In the genomic region with DNA sequence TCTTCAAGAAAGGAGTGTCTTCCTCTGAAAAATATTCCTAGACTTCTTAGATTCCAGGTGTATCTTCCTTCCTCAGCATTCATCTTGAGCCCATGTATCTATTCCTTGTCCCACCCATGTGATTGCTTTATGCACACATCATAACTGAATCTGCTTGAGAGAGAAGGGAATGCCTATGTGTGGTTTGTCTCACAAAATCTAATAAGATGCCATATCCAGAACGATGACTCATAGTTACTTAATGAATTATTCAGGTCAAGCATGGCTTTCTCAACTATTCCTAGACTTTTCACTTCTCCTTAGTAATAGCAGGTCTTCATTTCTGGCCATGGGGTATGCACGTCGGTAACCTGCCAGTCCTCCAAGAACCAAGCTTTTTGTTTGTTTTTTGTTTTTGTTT, we compare ENCODE assay signal across 9 cellular contexts.
DNase-seq lines count a peak whose midpoint lies in the region; ATAC-seq, FAIRE-seq and TF ChIP-seq lines count a peak whose summit lies in the region.
"Had no signal": no experiment of that assay in that cellular context is flagged by ENCODE, and none has a peak within 500 bp of the region (broad histone marks: within the 10 kb centered on the region; RNA-seq: fewer than 3 reads in every experiment).

No MANE protein-coding gene starts in this region.

- H2AFZ ChIP-seq in GM23338: no peak overlapping the region

- H3K79me2 ChIP-seq in GM23338 (replicated peaks; ENCODE audit: insufficient read depth): no peaks in the 10 kb centered on the region

- peaks cover 4% of the 10 kb centered on the region for H3K27me3 Mint-ChIP-seq in GM23338 (ENCODE audit: insufficient read depth, low read depth, poor library complexity)

- no peak for ATAC-seq in GM23338
- ATAC-seq in HG03108 (IDR thresholded peaks at IDR 0.05; ENCODE audit: unreplicated experiment): no peak
- no peak for ATAC-seq in HG03354 (IDR thresholded peaks at IDR 0.05; ENCODE audit: poor library complexity, severe bottlenecking, unreplicated experiment)

- H3K27ac ChIP-seq in GM23338 (ENCODE audit: low read depth) (no peak overlapping the region), kidney (ENCODE audit: low read depth in 2 of 2, low read length in 2 of 2) (peak overlapping the region; percentile 77 to 82), temporal lobe (ENCODE audit: low read depth, low read length) (peak overlapping the region; percentile 2)

- peaks cover 14% of the 10 kb centered on the region for H3K4me1 Mint-ChIP-seq in GM23338

- peaks cover 18% of the 10 kb centered on the region; the same call in 1 of the 2 replicates for H3K9me2 ChIP-seq in GM23338 (ENCODE audit: insufficient read depth)

- peaks cover 16% of the 10 kb centered on the region for H3K36me3 Mint-ChIP-seq in GM23338 (ENCODE audit: low read depth)

- FAIRE-seq in kidney (lab: Jason Lieb, UNC): no peak

- H3K4me2 ChIP-seq in GM23338: no peak overlapping the region

- H3K4me3 ChIP-seq in GM23338 (no peak overlapping the region), kidney (ENCODE audit: low read length in 2 of 2) (peak overlapping the region; percentile 20 to 27)

- no peaks in the 10 kb centered on the region for H3K9me3 ChIP-seq in kidney (ENCODE audit: control insufficient read depth in 1 of 2, low read length in 2 of 2)

- no peaks in the 10 kb centered on the region for H3F3A ChIP-seq in GM23338 (replicated peaks; ENCODE audit: low read depth)

- DNase-seq in GM23338 (ENCODE audit: low spot score) (no peak), astrocyte of the hippocampus (ENCODE audit: low read depth, low spot score) (peak; percentile 74), kidney (no peak), NCI-H146 (lab: John Stamatoyannopoulos, UW) (no peak)
- DNase-seq in activated CD4-positive, alpha-beta T cell treated with anti-CD3 and anti-CD28 coated beads, Interleukin-2, amount 50 U/mL, for 1 hour: no peak
- DNase-seq: GF-D8 had no signal

- H3K9me3 Mint-ChIP-seq in GM23338: peaks cover 9% of the 10 kb centered on the region; the same call in 2 of the 3 replicates

- peak overlapping the region; percentile 59 for H3K27ac Mint-ChIP-seq in GM23338

- TF ChIP-seq CTCF in GM23338 (conservative IDR thresholded peaks at IDR 0.05; ENCODE audit: low read depth in 2 of 2) (no peak), kidney (IDR thresholded peaks at IDR 0.05; ENCODE audit: borderline replicate concordance, extremely low read depth, insufficient read depth) (no peak)

- H3K4me3 Mint-ChIP-seq in GM23338: no peak overlapping the region

- no peaks in the 10 kb centered on the region for H3K27me3 ChIP-seq in GM23338 (ENCODE audit: insufficient read depth)

- H3K4me1 ChIP-seq in GM23338 (ENCODE audit: insufficient read depth) (peaks cover 9% of the 10 kb centered on the region; the same call in 1 of the 2 replicates), kidney (ENCODE audit: control insufficient read depth in 1 of 2, insufficient read depth in 1 of 2, low read depth in 1 of 2, low read length in 2 of 2) (peaks cover 51 to 74% of the 10 kb centered on the region in 2 donors)

- intact Hi-C loops in kidney (cut with DNase I): no loop called here

- H3K36me3 ChIP-seq in GM23338 (ENCODE audit: insufficient read depth): no peaks in the 10 kb centered on the region
- no peaks in the 10 kb centered on the region for H3K36me3 ChIP-seq in kidney (ENCODE audit: control insufficient read depth in 1 of 2, insufficient read depth in 2 of 2, low read length in 2 of 2)

- H4K20me1 ChIP-seq in GM23338 (replicated peaks; ENCODE audit: insufficient read depth): no peaks in the 10 kb centered on the region

- peak overlapping the region in 1 of 2 donors; percentile 2 for H3K9ac ChIP-seq in kidney (ENCODE audit: low read length in 2 of 2)

TF ChIP-seq in GM23338, 12 proteins besides CTCF, POLR2A, EP300 and RAD21:
- TF ChIP-seq EZH2phosphoT487 (IDR thresholded peaks at IDR 0.05; ENCODE audit: unreplicated experiment) (no peak), CREB1 (CRISPR knock-in tag; IDR thresholded peaks at IDR 0.05; ENCODE audit: low read depth) (no peak), NANOG (IDR thresholded peaks at IDR 0.05; ENCODE audit: borderline replicate concordance) (no peak)
TF ChIP-seq in GM23338: peak in this region for 0.
